2 cellular contexts compared by ENCODE assay signal in genomic region chr12:14682231-14682630, GRCh38. TPM values are rescaled to one million over a fixed set of nuclear protein-coding genes. Genes with fewer than 3 reads are reported as not detected.
"Had no signal": no experiment of that assay in that cellular context is flagged by ENCODE, and none has a peak within 500 bp of the region (broad histone marks: within the 10 kb centered on the region; RNA-seq: fewer than 3 reads in every experiment).

No MANE protein-coding gene starts in this region.

RNA-seq across cellular contexts. Expression of gene GUCY2C, which starts 14.2 kb away (rescaled TPM):
- total RNA-seq: HT-29, IMR-90 had no signal
